8 cellular contexts compared by ENCODE assay signal in the genomic region with DNA sequence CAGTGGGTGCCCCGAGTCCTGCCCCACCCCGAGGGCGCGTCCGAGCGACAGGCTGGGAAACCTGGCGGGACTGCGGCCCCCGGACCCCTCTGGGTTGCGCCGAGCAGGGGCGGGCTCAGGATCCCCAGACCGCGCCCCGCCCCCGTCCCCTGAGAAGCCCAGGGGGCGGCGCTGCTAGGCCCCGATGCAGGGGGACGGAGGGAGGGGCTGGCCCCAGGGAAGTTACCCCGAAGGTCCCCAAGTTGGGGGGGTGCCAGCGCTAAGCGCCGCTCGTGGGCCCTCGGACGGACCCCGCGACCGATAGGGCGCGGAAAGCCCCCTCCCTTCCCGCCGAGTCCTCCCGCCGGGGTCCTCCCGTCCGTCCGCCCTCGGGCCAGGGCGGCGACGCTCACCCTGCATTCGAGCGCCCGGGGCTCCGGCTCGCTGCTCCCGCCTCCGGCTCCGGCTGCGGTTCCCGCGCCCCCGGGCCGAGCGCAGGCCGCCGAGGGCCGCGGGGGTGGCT. TPM values are rescaled to one million over a fixed set of nuclear protein-coding genes. Genes with fewer than 3 reads are reported as not detected.
DNase-seq lines count a peak whose midpoint lies in the region; ATAC-seq, FAIRE-seq and TF ChIP-seq lines count a peak whose summit lies in the region.

No MANE protein-coding gene starts in this region.

- H3K4me1 Mint-ChIP-seq in activated T-cell treated with anti-CD3 and anti-CD28 coated beads, Interleukin-2, amount 50 U/mL, for 4 hours (ENCODE audit: low read depth): peaks cover 4% of the 10 kb centered on the region
- peaks cover 5% of the 10 kb centered on the region for H3K4me1 Mint-ChIP-seq in activated T-cell treated with anti-CD3 and anti-CD28 coated beads, Interleukin-2, amount 50 U/mL, for 24 hours (ENCODE audit: low read depth)

- no peaks in the 10 kb centered on the region for H3K79me2 ChIP-seq in OCI-LY7 (ENCODE audit: insufficient read depth, low read depth, low read length)

- no peaks in the 10 kb centered on the region for H3K27me3 ChIP-seq in ovary

- intact Hi-C loops in OCI-LY7 (cut with micrococcal nuclease; ENCODE audit: unreplicated experiment): no loop called here
- intact Hi-C loops in ovary (cut with DNase I): no loop called here

- POLR2A ChIA-PET in OCI-LY7 (lab: Charles Lee): no interaction called here

- no peaks in the 10 kb centered on the region for H3K9me2 ChIP-seq in OCI-LY7 (ENCODE audit: insufficient read depth, low read length)

- CTCF ChIA-PET in OCI-LY7 (lab: Charles Lee; ENCODE audit: unreplicated experiment): no interaction called here

- TF ChIP-seq EP300 in ovary (IDR thresholded peaks at IDR 0.05): no peak

- BruUV-seq in OCI-LY7 (replicated peaks; lab: Mats Ljungman, UMichigan): no TSS peak

- WGBS in ovary, 3 donors: 0 to 1% (median 0%) methylated on average over 12 to 61 of the region's 61 CpGs

- H3K36me3 ChIP-seq in OCI-LY7 (ENCODE audit: insufficient read depth, low read length): no peaks in the 10 kb centered on the region
- no peaks in the 10 kb centered on the region for H3K36me3 ChIP-seq in ovary

- H3K27ac ChIP-seq in OCI-LY7 (ENCODE audit: low read depth, low read length, poor library complexity, severe bottlenecking): no peak overlapping the region
- peak overlapping the region; percentile 66 to 71 for H3K27ac ChIP-seq in ovary

- H3K27ac Mint-ChIP-seq in activated T-cell treated with anti-CD3 and anti-CD28 coated beads, Interleukin-2, amount 50 U/mL, for 24 hours: no peak overlapping the region

- no peaks in the 10 kb centered on the region for H3K9me3 Mint-ChIP-seq in activated T-cell treated with anti-CD3 and anti-CD28 coated beads, Interleukin-2, amount 50 U/mL, for 4 hours
- no peaks in the 10 kb centered on the region for H3K9me3 Mint-ChIP-seq in activated T-cell treated with anti-CD3 and anti-CD28 coated beads, Interleukin-2, amount 50 U/mL, for 24 hours

- H4K20me1 ChIP-seq in OCI-LY7 (ENCODE audit: insufficient read depth, low read length): no peaks in the 10 kb centered on the region

- H3K9me3 ChIP-seq in OCI-LY7 (ENCODE audit: low read length) (no peaks in the 10 kb centered on the region), ovary (no peaks in the 10 kb centered on the region)

- H3K4me1 ChIP-seq in OCI-LY7 (ENCODE audit: insufficient read depth, low read length, poor library complexity, severe bottlenecking) (peaks cover 4% of the 10 kb centered on the region), ovary (ENCODE audit: insufficient read depth) (peaks cover 23% of the 10 kb centered on the region)

- H3K4me3 Mint-ChIP-seq in activated T-cell treated with anti-CD3 and anti-CD28 coated beads, Interleukin-2, amount 50 U/mL, for 4 hours: no peak overlapping the region
- no peak overlapping the region for H3K4me3 Mint-ChIP-seq in activated T-cell treated with anti-CD3 and anti-CD28 coated beads, Interleukin-2, amount 50 U/mL, for 24 hours

- no peak for DNase-seq in activated T-cell treated with anti-CD3 and anti-CD28 coated beads, Interleukin-2, amount 50 U/mL, for 4 hours
- no peak for DNase-seq in activated T-cell treated with anti-CD3 and anti-CD28 coated beads, Interleukin-2, amount 50 U/mL, for 24 hours
- DNase-seq in OCI-LY7 (ENCODE audit: low spot score) (no peak), ovary (peak; percentile 45 to 75 (median 64)), globus pallidus (ENCODE audit: low spot score) (no peak), activated gamma-delta T cell (lab: John Stamatoyannopoulos, UW) (no peak), H54 (ENCODE audit: insufficient read length, low spot score) (no peak)

- FAIRE-seq in H54 (lab: Jason Lieb, UNC): no peak

- H2AFZ ChIP-seq in OCI-LY7 (ENCODE audit: low read length): no peak overlapping the region

- TF ChIP-seq POLR2A in ovary (IDR thresholded peaks at IDR 0.05) (no peak), H54 (IDR thresholded peaks at IDR 0.05; ENCODE audit: low read depth, low read length) (no peak)

- peak; percentile 38 to 46 for ATAC-seq in activated T-cell treated with anti-CD3 and anti-CD28 coated beads, Interleukin-2, amount 50 U/mL, for 4 hours
- peak; percentile 2 for ATAC-seq in esophagus mucosa

- H3K4me3 ChIP-seq in OCI-LY7 (ENCODE audit: low read depth, low read length, poor library complexity, severe bottlenecking) (peak overlapping the region; percentile 57), ovary (peak overlapping the region; percentile 54)

- H3K36me3 Mint-ChIP-seq in activated T-cell treated with anti-CD3 and anti-CD28 coated beads, Interleukin-2, amount 50 U/mL, for 4 hours (ENCODE audit: insufficient read depth): no peaks in the 10 kb centered on the region
- H3K36me3 Mint-ChIP-seq in activated T-cell treated with anti-CD3 and anti-CD28 coated beads, Interleukin-2, amount 50 U/mL, for 24 hours (ENCODE audit: low read depth): peaks cover 4% of the 10 kb centered on the region

- peak overlapping the region; percentile 62 for H3K4me2 ChIP-seq in OCI-LY7 (ENCODE audit: low read length)

- no peak for TF ChIP-seq CTCF in OCI-LY7 (conservative IDR thresholded peaks at IDR 0.05; ENCODE audit: low read length)
- TF ChIP-seq CTCF in ovary (IDR thresholded peaks at IDR 0.05): no peak

- H3K27me3 Mint-ChIP-seq in activated T-cell treated with anti-CD3 and anti-CD28 coated beads, Interleukin-2, amount 50 U/mL, for 4 hours (ENCODE audit: low read depth): peaks cover 14% of the 10 kb centered on the region
- H3K27me3 Mint-ChIP-seq in activated T-cell treated with anti-CD3 and anti-CD28 coated beads, Interleukin-2, amount 50 U/mL, for 24 hours: peaks cover 32% of the 10 kb centered on the region

RNA-seq across cellular contexts. Expression of gene GPR153, which starts 0.4 kb away (rescaled TPM):
- total RNA-seq in activated T-cell treated with anti-CD3 and anti-CD28 coated beads, Interleukin-2, amount 50 U/mL, for 4 hours: under 1 TPM; 0.50 to 0.52 (median 0.51) TPM
- not detected in 2 replicates for total RNA-seq in OCI-LY7 (2014; rRNA removed; shearing (Covaris generic))
- total RNA-seq in OCI-LY7 (2022) (not detected in 2 replicates), esophagus mucosa (9.1 TPM), ovary (10 to 100 TPM in 5 of 7 donors, 1 to 10 TPM in 2; 6.0 to 42.0 (median 17.8) TPM)
- polyA plus RNA-seq in ovary: 10 to 100 TPM in 1 of 2 donors, 1 to 10 TPM in 1; 4.2 to 11.0 TPM

RNA-seq across cellular contexts. Expression of gene HES3, which starts 16.5 kb away (rescaled TPM):
- not detected for total RNA-seq in activated T-cell treated with anti-CD3 and anti-CD28 coated beads, Interleukin-2, amount 50 U/mL, for 4 hours
- not detected in 2 replicates for total RNA-seq in OCI-LY7 (2014; rRNA removed; shearing (Covaris generic))
- total RNA-seq in OCI-LY7 (2022) (not detected in 2 replicates), esophagus mucosa (not detected), ovary (not detected)
- not detected for polyA plus RNA-seq in ovary

RNA-seq across cellular contexts. Expression of gene ICMT, which starts 24.7 kb away (rescaled TPM):
- 10 to 100 TPM; 54.1 to 64.8 (median 58.3) TPM for total RNA-seq in activated T-cell treated with anti-CD3 and anti-CD28 coated beads, Interleukin-2, amount 50 U/mL, for 4 hours
- 54.0 and 57.0 TPM in 2 replicates for total RNA-seq in OCI-LY7 (2014; rRNA removed; shearing (Covaris generic))
- total RNA-seq in OCI-LY7 (2022): 42.2 and 48.0 TPM in 2 replicates
- 40.3 TPM for total RNA-seq in esophagus mucosa
- total RNA-seq in ovary: 10 to 100 TPM; 13.2 to 39.3 (median 29.9) TPM
- 10 to 100 TPM; 14.8 to 57.9 TPM for polyA plus RNA-seq in ovary

RNA-seq across cellular contexts. Expression of gene RNF207, which starts 54.6 kb away (rescaled TPM):
- 10 to 100 TPM in 2 of 3 donors, 1 to 10 TPM in 1; 9.9 to 18.8 (median 12.0) TPM for total RNA-seq in activated T-cell treated with anti-CD3 and anti-CD28 coated beads, Interleukin-2, amount 50 U/mL, for 4 hours
- not detected in 2 replicates for total RNA-seq in OCI-LY7 (2014; rRNA removed; shearing (Covaris generic))
- total RNA-seq in OCI-LY7 (2022): not detected in 2 replicates
- total RNA-seq in esophagus mucosa: 10.8 TPM
- total RNA-seq in ovary: 10 to 100 TPM in 2 of 7 donors, 1 to 10 TPM in 5; 2.3 to 24.4 (median 7.8) TPM
- 1 to 10 TPM; 2.0 to 3.0 TPM for polyA plus RNA-seq in ovary

Comparison
In these comparisons a context has a peak if more than half of its experiments do, and no peak if none do; other contexts are left out.
1. DNase-seq: peak in ovary (5 of 5); none in activated T-cell treated with anti-CD3 and anti-CD28 coated beads, Interleukin-2, amount 50 U/mL, for 4 hours (single experiment), activated T-cell treated with anti-CD3 and anti-CD28 coated beads, Interleukin-2, amount 50 U/mL, for 24 hours (single experiment), OCI-LY7 (single experiment), globus pallidus (single experiment), activated gamma-delta T cell (single experiment) and H54 (single experiment).